Comparison of ENCODE assay signal across 1 cellular context in genomic region chr20:5067877-5068276, GRCh38.
TF ChIP-seq lines count a peak whose summit lies in the region.

No MANE protein-coding gene starts in this region.

TF ChIP-seq in A549, 52 proteins besides CTCF, POLR2A, EP300 and RAD21:
- TF ChIP-seq CHD2 (IDR thresholded peaks at IDR 0.05; ENCODE audit: low read length, partially characterized antibody) (no peak), TP53 (CRISPR knock-in tag; IDR thresholded peaks at IDR 0.05) (no peak)
